ENCODE assay signal across 10 cellular contexts in the genomic region with DNA sequence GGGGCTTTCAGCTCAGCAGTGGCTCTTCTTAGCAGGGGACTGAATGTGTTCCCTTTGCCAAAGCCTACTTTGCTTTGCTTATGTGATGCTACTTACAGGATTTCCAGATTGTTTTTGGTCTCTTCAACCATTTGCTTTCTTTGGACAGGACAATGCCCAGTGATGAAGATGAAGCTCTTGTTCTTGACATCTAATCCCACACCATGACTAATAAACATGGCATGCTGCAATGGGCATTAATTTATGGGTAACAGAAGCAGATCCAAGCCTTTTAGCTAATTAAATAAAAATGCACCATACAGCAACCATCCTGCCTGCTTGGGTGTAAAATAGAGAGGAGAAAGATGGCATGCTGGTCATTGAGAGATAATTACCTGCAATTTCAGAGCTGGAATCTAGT.
DNase-seq lines count a peak whose midpoint lies in the region; ATAC-seq and TF ChIP-seq lines count a peak whose summit lies in the region.
"Had no signal": no experiment of that assay in that cellular context is flagged by ENCODE, and none has a peak within 500 bp of the region (broad histone marks: within the 10 kb centered on the region; RNA-seq: fewer than 3 reads in every experiment).

No MANE protein-coding gene starts in this region.

- in situ Hi-C loops in GM23248 (cut with MboI) = no loop called here
- in situ Hi-C loops in mammary epithelial cell (cut with MboI; ENCODE audit: low sequenced_read_pairs in 2 of 2) = loop anchor here (5.0 to 10.0 kb wide), 2 partner anchors 119 to 121 kb away; no protein-coding TSS in a partner anchor

- no peaks in the 10 kb centered on the region for H3K9me3 ChIP-seq in GM23248 (ENCODE audit: low read depth)
- no peaks in the 10 kb centered on the region for H3K9me3 ChIP-seq in PC-3 (ENCODE audit: low read length)
- no peaks in the 10 kb centered on the region for H3K9me3 ChIP-seq in mammary epithelial cell (replicated peaks; ENCODE audit: insufficient read depth, low read length)
- H3K9me3 ChIP-seq in BE2C = no peaks in the 10 kb centered on the region

- no peaks in the 10 kb centered on the region for H3K9me2 ChIP-seq in GM23248 (ENCODE audit: insufficient read depth)
- H3K9me2 ChIP-seq in PC-3 (replicated peaks; ENCODE audit: low read length) = 0 out of 2 replicates have a peak, but pooled peaks cover 2% of the 10 kb centered on the region

- peak; percentile 0 for ATAC-seq in PC-3

- no peaks in the 10 kb centered on the region for H3K36me3 ChIP-seq in GM23248 (ENCODE audit: low read depth)
- H3K36me3 ChIP-seq in PC-3 (ENCODE audit: low read depth, low read length) = no peaks in the 10 kb centered on the region
- H3K36me3 ChIP-seq in mammary epithelial cell (ENCODE audit: insufficient read depth, low read length) = no peaks in the 10 kb centered on the region
- no peaks in the 10 kb centered on the region for H3K36me3 ChIP-seq in BE2C

- intact Hi-C loops in PC-3 (cut with micrococcal nuclease) (no loop called here), mammary epithelial cell (cut with micrococcal nuclease) (loop anchor here (5.0 kb wide), 1 partner anchor 176 kb away; a partner anchor contains a TSS)

- H3K79me2 ChIP-seq in GM23248 (ENCODE audit: insufficient read depth) = no peaks in the 10 kb centered on the region
- no peaks in the 10 kb centered on the region for H3K79me2 ChIP-seq in PC-3 (ENCODE audit: low read length)
- H3K79me2 ChIP-seq in mammary epithelial cell (ENCODE audit: insufficient read depth, low read length) = no peaks in the 10 kb centered on the region

- BruUV-seq in PC-3 (replicated peaks; lab: Mats Ljungman, UMichigan) (TSS peak; percentile 99), mammary epithelial cell (replicated peaks; lab: Mats Ljungman, UMichigan) (TSS peak; percentile 66)

- CTCF ChIA-PET in PC-3 (lab: Charles Lee) = interaction anchor here (0.7 to 2.8 kb wide), 7 partner anchors 10 to 1389 kb away, joined by 3 to 23 read pairs (median 7); no protein-coding TSS in a partner anchor
- CTCF ChIA-PET in mammary epithelial cell (lab: Charles Lee; ENCODE audit: low non-redundant PET) = interaction anchor here (0.7 kb wide), 1 partner anchor 19 kb away, joined by 5 read pairs; no protein-coding TSS in a partner anchor

- H2AFZ ChIP-seq in GM23248 = no peak overlapping the region
- 0 out of 2 replicates have a peak overlapping the region, but pooled peaks have one; percentile 0 for H2AFZ ChIP-seq in PC-3 (ENCODE audit: low read length)
- no peak overlapping the region for H2AFZ ChIP-seq in mammary epithelial cell (ENCODE audit: low read depth, low read length)

- H3K9ac ChIP-seq in GM23248 = no peak overlapping the region
- peak overlapping the region; percentile 29 for H3K9ac ChIP-seq in PC-3 (ENCODE audit: low read length)
- H3K9ac ChIP-seq in mammary epithelial cell (ENCODE audit: insufficient read depth, low read length) = peak overlapping the region; percentile 64

- dilution Hi-C loops in mammary epithelial cell (cut with HindIII; ENCODE audit: low sequenced_read_pairs) = no loop called here

- H3K27me3 ChIP-seq in GM23248 (replicated peaks; ENCODE audit: insufficient read depth) (no peaks in the 10 kb centered on the region), PC-3 (ENCODE audit: low read length) (no peaks in the 10 kb centered on the region), mammary epithelial cell (ENCODE audit: insufficient read depth, low read length) (no peaks in the 10 kb centered on the region), BE2C (no peaks in the 10 kb centered on the region)

- no peak overlapping the region for H3K4me2 ChIP-seq in GM23248 (ENCODE audit: unreplicated experiment)
- H3K4me2 ChIP-seq in PC-3 (ENCODE audit: low read length) = peak overlapping the region; percentile 38
- peak overlapping the region; percentile 63 for H3K4me2 ChIP-seq in mammary epithelial cell (ENCODE audit: insufficient read depth, low read depth, low read length)

- H3K4me3 ChIP-seq in GM23248 (no peak overlapping the region), PC-3 (ENCODE audit: low read length) (no peak overlapping the region; the same call in 1 of the 2 replicates), mammary epithelial cell (replicated peaks in 1 of 3; ENCODE audit: insufficient read depth in 1 of 3, low read depth in 2 of 3, low read length in 3 of 3) (no peak overlapping the region), BE2C (ENCODE audit: low read depth, low read length) (no peak overlapping the region)

- DNase-seq in GM23248 (no peak), PC-3 (peak; percentile 89), mammary epithelial cell (peak; percentile 46), renal cortical epithelial cell (ENCODE audit: low read depth) (peak; percentile 79), cerebellum (ENCODE audit: low spot score) (no peak), BE2C (no peak)
- DNase-seq in activated effector memory CD4-positive, alpha-beta T cell treated with Interleukin-2 at 50 U/mL for 16 hours = no peak
- DNase-seq: NCI-H2029 treated with DMSO at 0.1 percent for 48 hours, posterior cingulate gyrus, Right ventricle myocardium superior had no signal

- peaks cover 45% of the 10 kb centered on the region for H3F3A ChIP-seq in GM23248 (ENCODE audit: insufficient read depth)
- H3F3A ChIP-seq in PC-3 (ENCODE audit: low read length, unreplicated experiment) = peaks cover 16% of the 10 kb centered on the region

- H4K20me1 ChIP-seq in GM23248 (ENCODE audit: insufficient read depth) (no peaks in the 10 kb centered on the region), PC-3 (ENCODE audit: low read length) (no peaks in the 10 kb centered on the region), mammary epithelial cell (ENCODE audit: insufficient read depth, low read length) (no peaks in the 10 kb centered on the region)

- H3K27ac ChIP-seq in GM23248 (peak overlapping the region; percentile 26), PC-3 (ENCODE audit: low read length) (peak overlapping the region; percentile 65), mammary epithelial cell (ENCODE audit: insufficient read depth, low read depth, low read length) (peak overlapping the region; percentile 96)

- H3K4me1 ChIP-seq in GM23248 (ENCODE audit: insufficient read depth) (peaks cover 55% of the 10 kb centered on the region), PC-3 (ENCODE audit: insufficient read depth, low read length) (peaks cover 41% of the 10 kb centered on the region), mammary epithelial cell (ENCODE audit: insufficient read depth, low read length) (peaks cover 83% of the 10 kb centered on the region), BE2C (no peaks in the 10 kb centered on the region)

- TF ChIP-seq CTCF in PC-3 (conservative IDR thresholded peaks at IDR 0.05; ENCODE audit: low read depth, low read length) = no peak
- TF ChIP-seq CTCF in mammary epithelial cell (conservative IDR thresholded peaks at IDR 0.05 in 1 of 2, IDR thresholded peaks at IDR 0.05 in 1 of 2; ENCODE audit: extremely low read depth in 1 of 2, insufficient read depth in 1 of 2, low read depth in 1 of 2, low read length in 2 of 2) = no peak
- no peak for TF ChIP-seq CTCF in BE2C (IDR thresholded peaks at IDR 0.05; ENCODE audit: low read depth, low read length)

- POLR2A ChIA-PET in PC-3 (lab: Charles Lee; ENCODE audit: unreplicated experiment) = interaction anchor here (0.5 to 1.4 kb wide), 5 partner anchors 10 to 60 kb away, joined by 3 to 12 read pairs (median 8); no protein-coding TSS in a partner anchor

Comparison
In these comparisons a context has a peak if more than half of its experiments do, and no peak if none do; other contexts are left out.
1. DNase-seq: peak in PC-3 (single experiment), mammary epithelial cell (single experiment) and renal cortical epithelial cell (single experiment); none in GM23248 (single experiment), cerebellum (single experiment), activated effector memory CD4-positive, alpha-beta T cell treated with Interleukin-2 at 50 U/mL for 16 hours (single experiment) and BE2C (single experiment).
2. H3K27ac ChIP-seq: peak in every context shown above with its lines; median percentile 96 in mammary epithelial cell; 65 in PC-3; 26 in GM23248.